ENCODE assay signal across 8 cellular contexts in the genomic region with DNA sequence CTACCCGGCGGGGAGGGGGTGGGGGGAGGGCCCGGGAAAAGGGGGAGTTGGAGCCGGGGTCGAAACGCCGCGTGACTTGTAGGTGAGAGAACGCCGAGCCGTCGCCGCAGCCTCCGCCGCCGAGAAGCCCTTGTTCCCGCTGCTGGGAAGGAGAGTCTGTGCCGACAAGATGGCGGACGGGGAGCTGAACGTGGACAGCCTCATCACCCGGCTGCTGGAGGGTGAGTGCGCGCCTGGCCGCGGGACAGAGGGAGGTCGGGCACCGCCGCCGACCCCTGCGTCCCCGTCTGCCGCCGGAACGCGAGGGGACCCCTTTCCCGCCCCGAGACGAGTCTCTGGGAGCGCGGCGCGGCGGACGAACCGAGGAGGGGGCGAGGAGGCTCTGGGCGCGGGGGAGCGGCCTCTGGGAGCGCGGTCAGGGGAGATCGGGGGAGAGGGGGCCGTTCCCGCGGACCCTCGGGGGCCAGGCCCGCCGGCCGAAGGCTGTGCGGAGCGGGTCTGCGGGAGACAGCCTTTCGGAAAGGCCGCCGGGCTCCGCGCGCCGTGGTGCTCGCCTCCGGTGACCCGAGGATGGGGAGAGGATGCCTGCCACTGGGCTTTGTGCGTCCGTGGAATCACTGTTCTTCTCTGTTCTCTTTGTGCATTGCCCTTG. TPM values are rescaled to one million over a fixed set of nuclear protein-coding genes. Genes with fewer than 3 reads are reported as not detected.
DNase-seq lines count a peak whose midpoint lies in the region; ATAC-seq and TF ChIP-seq lines count a peak whose summit lies in the region.

No MANE protein-coding gene starts in this region.

- H3K27ac ChIP-seq in esophagus squamous epithelium (peak overlapping the region; percentile 98 to 100 (median 100)), aorta (ENCODE audit: low read depth in 1 of 2, low read length in 2 of 2) (peak overlapping the region; percentile 98 to 99)

- intact Hi-C loops in activated CD8-positive, alpha-beta T cell treated with anti-CD3 and anti-CD28 coated beads for 36 hours (cut with micrococcal nuclease) = loop anchor here (2.0 to 5.0 kb wide), 3 partner anchors 140 to 185 kb away; no protein-coding TSS in a partner anchor
- intact Hi-C loops in esophagus squamous epithelium (cut with DNase I) = loop anchor here (10.0 kb wide), 1 partner anchor 87 kb away; no protein-coding TSS in a partner anchor
- intact Hi-C loops in aorta (cut with DNase I) = loop anchor here (2.0 to 5.0 kb wide), 6 partner anchors 17 to 160 kb away; no protein-coding TSS in a partner anchor

- peak overlapping the region; percentile 77 to 97 (median 96) for H3K4me3 ChIP-seq in esophagus squamous epithelium
- peak overlapping the region; percentile 87 to 94 for H3K4me3 ChIP-seq in aorta (ENCODE audit: low read length in 2 of 2)

- H3K4me1 ChIP-seq in esophagus squamous epithelium (peaks cover 14 to 55% (median 26%) of the 10 kb centered on the region in 3 donors), aorta (ENCODE audit: control insufficient read depth in 1 of 2, insufficient read depth in 2 of 2, low read length in 2 of 2) (peaks cover 1 to 6% of the 10 kb centered on the region in 2 donors)

- H3K36me3 Mint-ChIP-seq in IgD-negative memory B cell = no peaks in the 10 kb centered on the region
- H3K36me3 Mint-ChIP-seq in activated CD8-positive, alpha-beta T cell treated with anti-CD3 and anti-CD28 coated beads for 36 hours (ENCODE audit: low read depth) = peaks cover 30% of the 10 kb centered on the region
- H3K36me3 Mint-ChIP-seq in natural killer cell treated with Interleukin-12 subunit alpha and Interleukin-12 subunit beta and Interleukin-15 and Interleukin-18, amount 100 ng/mL, for 72 hours = peaks cover 10% of the 10 kb centered on the region

- peak overlapping the region; percentile 98 to 99 (median 99) for H3K27ac Mint-ChIP-seq in IgD-negative memory B cell
- H3K27ac Mint-ChIP-seq in activated CD8-positive, alpha-beta T cell treated with anti-CD3 and anti-CD28 coated beads for 36 hours = peak overlapping the region; percentile 96
- peak overlapping the region; percentile 91 to 95 for H3K27ac Mint-ChIP-seq in natural killer cell treated with Interleukin-12 subunit alpha and Interleukin-12 subunit beta and Interleukin-15 and Interleukin-18, amount 100 ng/mL, for 72 hours

- no peaks in the 10 kb centered on the region for H3K27me3 Mint-ChIP-seq in IgD-negative memory B cell
- no peaks in the 10 kb centered on the region for H3K27me3 Mint-ChIP-seq in activated CD8-positive, alpha-beta T cell treated with anti-CD3 and anti-CD28 coated beads for 36 hours
- H3K27me3 Mint-ChIP-seq in natural killer cell treated with Interleukin-12 subunit alpha and Interleukin-12 subunit beta and Interleukin-15 and Interleukin-18, amount 100 ng/mL, for 72 hours = no peaks in the 10 kb centered on the region

- H3K4me1 Mint-ChIP-seq in IgD-negative memory B cell = peaks cover 31 to 45% (median 38%) of the 10 kb centered on the region in 3 donors
- H3K4me1 Mint-ChIP-seq in activated CD8-positive, alpha-beta T cell treated with anti-CD3 and anti-CD28 coated beads for 36 hours (ENCODE audit: low read depth) = peaks cover 60% of the 10 kb centered on the region
- peaks cover 41 to 63% of the 10 kb centered on the region in 2 donors for H3K4me1 Mint-ChIP-seq in natural killer cell treated with Interleukin-12 subunit alpha and Interleukin-12 subunit beta and Interleukin-15 and Interleukin-18, amount 100 ng/mL, for 72 hours (ENCODE audit: low read depth in 2 of 2)

- no peaks in the 10 kb centered on the region for H3K9me3 ChIP-seq in esophagus squamous epithelium
- no peaks in the 10 kb centered on the region for H3K9me3 ChIP-seq in aorta (ENCODE audit: control insufficient read depth, low read length)

- H3K9me3 Mint-ChIP-seq in IgD-negative memory B cell = no peaks in the 10 kb centered on the region
- no peaks in the 10 kb centered on the region for H3K9me3 Mint-ChIP-seq in activated CD8-positive, alpha-beta T cell treated with anti-CD3 and anti-CD28 coated beads for 36 hours
- no peaks in the 10 kb centered on the region for H3K9me3 Mint-ChIP-seq in natural killer cell treated with Interleukin-12 subunit alpha and Interleukin-12 subunit beta and Interleukin-15 and Interleukin-18, amount 100 ng/mL, for 72 hours

- POLR2A ChIA-PET in activated CD8-positive, alpha-beta T cell treated with anti-CD3 and anti-CD28 coated beads for 36 hours (lab: Charles Lee) = interaction anchor here (0.7 to 2.7 kb wide), 15 partner anchors 16 to 169 kb away, joined by 3 to 14 read pairs (median 4); a partner anchor contains a TSS

- WGBS in esophagus squamous epithelium, 2 donors = 0% methylated on average over 16 to 23 of the region's 75 CpGs
- WGBS in aorta, 2 donors = 0 to 1% methylated on average over 62 to 75 of the region's 75 CpGs

- DNase-seq in NCI-H2196 treated with DMSO at 0.1 percent for 48 hours (lab: John Stamatoyannopoulos, UW; ENCODE audit: unreplicated experiment) (peak; percentile 14), NCI-H2196 (lab: John Stamatoyannopoulos, UW; ENCODE audit: unreplicated experiment) (no peak), esophagus squamous epithelium (lab: John Stamatoyannopoulos, UW) (peak; percentile 86), aorta (peak in 1 of 2 donors; percentile 61)
- peak; percentile 43 for DNase-seq in activated CD8-positive, alpha-beta T cell treated with anti-CD3 and anti-CD28 coated beads for 36 hours
- no peak for DNase-seq in natural killer cell treated with Interleukin-12 subunit alpha and Interleukin-12 subunit beta and Interleukin-15 and Interleukin-18, amount 100 ng/mL, for 72 hours (ENCODE audit: low spot score)

- peak overlapping the region; percentile 93 to 99 (median 96) for H3K4me3 Mint-ChIP-seq in IgD-negative memory B cell
- H3K4me3 Mint-ChIP-seq in activated CD8-positive, alpha-beta T cell treated with anti-CD3 and anti-CD28 coated beads for 36 hours = peak overlapping the region; percentile 94
- H3K4me3 Mint-ChIP-seq in natural killer cell treated with Interleukin-12 subunit alpha and Interleukin-12 subunit beta and Interleukin-15 and Interleukin-18, amount 100 ng/mL, for 72 hours = peak overlapping the region; percentile 99

- H3K36me3 ChIP-seq in esophagus squamous epithelium (no peaks in the 10 kb centered on the region), aorta (ENCODE audit: control insufficient read depth in 1 of 2, insufficient read depth in 2 of 2, low read length in 1 of 2) (no peaks in the 10 kb centered on the region)

- H3K27me3 ChIP-seq in esophagus squamous epithelium (no peaks in the 10 kb centered on the region), aorta (ENCODE audit: control insufficient read depth in 1 of 2, insufficient read depth in 2 of 2, low read length in 1 of 2) (no peaks in the 10 kb centered on the region)

- ATAC-seq in GM21576 (IDR thresholded peaks at IDR 0.05; ENCODE audit: unreplicated experiment) (peak; percentile 22), aorta (ENCODE audit: low FRiP score) (peak; percentile 64)
- ATAC-seq in activated CD8-positive, alpha-beta T cell treated with anti-CD3 and anti-CD28 coated beads for 36 hours = peak; percentile 24
- ATAC-seq in natural killer cell treated with Interleukin-12 subunit alpha and Interleukin-12 subunit beta and Interleukin-15 and Interleukin-18, amount 100 ng/mL, for 72 hours = peak; percentile 45 to 56

- no peak for TF ChIP-seq CTCF in activated CD8-positive, alpha-beta T cell treated with anti-CD3 and anti-CD28 coated beads for 36 hours (IDR thresholded peaks at IDR 0.05)
- no peak for TF ChIP-seq CTCF in esophagus squamous epithelium (IDR thresholded peaks at IDR 0.05)

- CTCF ChIA-PET in activated CD8-positive, alpha-beta T cell treated with anti-CD3 and anti-CD28 coated beads for 36 hours (lab: Charles Lee) = interaction anchor here (0.6 to 14.7 kb wide), 5 partner anchors 10 to 184 kb away, joined by 3 to 156 read pairs (median 5); no protein-coding TSS in a partner anchor

- no peak for TF ChIP-seq POLR2A in esophagus squamous epithelium (IDR thresholded peaks at IDR 0.05)

RNA-seq across cellular contexts. Expression of a gene that starts 0.5 kb away (rescaled TPM):
- polyA plus RNA-seq in IgD-negative memory B cell = 63.6 TPM
- 100 to 1,000 TPM; 206 to 216 TPM for total RNA-seq in activated CD8-positive, alpha-beta T cell treated with anti-CD3 and anti-CD28 coated beads for 36 hours
- 100 to 1,000 TPM; 141 to 315 (median 195) TPM for total RNA-seq in esophagus squamous epithelium
- 100 to 1,000 TPM; 188 to 299 TPM for total RNA-seq in natural killer cell treated with Interleukin-12 subunit alpha and Interleukin-12 subunit beta and Interleukin-15 and Interleukin-18, amount 100 ng/mL, for 72 hours
- total RNA-seq in aorta = 100 to 1,000 TPM; 386 to 484 TPM
- 100 to 1,000 TPM; 187 to 370 TPM for polyA plus RNA-seq in aorta

RNA-seq across cellular contexts. Expression of a gene that starts 58.6 kb away (rescaled TPM):
- polyA plus RNA-seq in IgD-negative memory B cell (0.30 TPM), aorta (under 1 TPM in 1 of 2 donors, not detected in 1; 0.59 TPM)
- 1 to 10 TPM; 1.3 to 1.4 TPM for total RNA-seq in activated CD8-positive, alpha-beta T cell treated with anti-CD3 and anti-CD28 coated beads for 36 hours
- total RNA-seq in esophagus squamous epithelium (1 to 10 TPM in 2 of 4 donors, under 1 TPM in 1, not detected in 1; 0.97 to 1.7 (median 1.4) TPM), aorta (1 to 10 TPM; 2.8 to 5.3 TPM)
- 1 to 10 TPM; 2.6 to 4.5 TPM for total RNA-seq in natural killer cell treated with Interleukin-12 subunit alpha and Interleukin-12 subunit beta and Interleukin-15 and Interleukin-18, amount 100 ng/mL, for 72 hours

Comparison
In these comparisons a context has a peak if more than half of its experiments do, and no peak if none do; other contexts are left out.
1. DNase-seq: peak in NCI-H2196 treated with DMSO at 0.1 percent for 48 hours (single experiment), activated CD8-positive, alpha-beta T cell treated with anti-CD3 and anti-CD28 coated beads for 36 hours (single experiment) and esophagus squamous epithelium (single experiment); none in NCI-H2196 (single experiment) and natural killer cell treated with Interleukin-12 subunit alpha and Interleukin-12 subunit beta and Interleukin-15 and Interleukin-18, amount 100 ng/mL, for 72 hours (single experiment).
2. Peak in every context shown above with its lines, with median percentiles within 50 percentile points of each other: ATAC-seq, H3K27ac Mint-ChIP-seq and H3K4me3 Mint-ChIP-seq.